In the genomic region with DNA sequence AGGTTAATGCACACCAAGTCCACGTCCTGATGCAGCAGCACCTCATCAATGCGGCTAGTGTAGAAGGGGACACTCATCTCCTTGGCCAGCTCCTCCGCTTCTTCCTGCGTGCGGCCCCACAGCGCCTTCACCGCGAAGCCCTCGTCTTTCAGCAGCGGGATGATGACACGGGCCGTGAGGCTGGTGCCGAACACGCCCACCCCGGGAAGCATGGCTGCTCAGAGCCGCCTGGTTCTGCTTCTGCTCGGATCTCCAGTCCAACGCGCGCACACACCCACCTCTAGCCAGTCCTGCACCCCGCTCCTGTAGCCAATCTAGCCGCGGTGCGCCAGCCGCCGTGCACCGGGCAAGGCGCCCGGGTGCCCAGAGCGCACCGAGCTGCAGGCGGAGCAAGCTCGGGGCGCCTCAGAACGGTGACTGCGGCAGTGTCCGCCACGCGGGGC, we compare ENCODE assay signal across 8 cellular contexts. TPM values are rescaled to one million over a fixed set of nuclear protein-coding genes. Genes with fewer than 3 reads are reported as not detected.
A peak's percentile ranks its signal among the peaks of the same experiment; 100 is the strongest.
DNase-seq lines count a peak whose midpoint lies in the region; ATAC-seq, FAIRE-seq and TF ChIP-seq lines count a peak whose summit lies in the region.

No MANE protein-coding gene starts in this region.

- H3K27me3 Mint-ChIP-seq in activated naive CD8-positive, alpha-beta T cell treated with anti-CD3 and anti-CD28 coated beads, Interleukin-2, amount 50 U/mL, for 24 hours = peaks cover 8% of the 10 kb centered on the region

- no peak for FAIRE-seq in HTR-8/SVneo (lab: Jason Lieb, UNC)

- no peaks in the 10 kb centered on the region for H3K36me3 Mint-ChIP-seq in activated naive CD8-positive, alpha-beta T cell treated with anti-CD3 and anti-CD28 coated beads, Interleukin-2, amount 50 U/mL, for 24 hours (ENCODE audit: low read depth)

- TF ChIP-seq CTCF in left ventricle myocardium inferior (IDR thresholded peaks at IDR 0.05; ENCODE audit: borderline replicate concordance) = no peak
- TF ChIP-seq CTCF in psoas muscle (IDR thresholded peaks at IDR 0.05) = no peak

- H3K4me3 ChIP-seq in left ventricle myocardium inferior = peak overlapping the region; percentile 93
- H3K4me3 ChIP-seq in psoas muscle = peak overlapping the region; percentile 89

- 0 to 1% (median 0%) methylated on average over 25 to 39 of the region's 39 CpGs for WGBS in psoas muscle, 3 donors

- peak overlapping the region; percentile 84 for H3K27ac Mint-ChIP-seq in activated naive CD8-positive, alpha-beta T cell treated with anti-CD3 and anti-CD28 coated beads, Interleukin-2, amount 50 U/mL, for 24 hours

- intact Hi-C loops in left ventricle myocardium inferior (cut with micrococcal nuclease) = loop anchor here (5.0 to 10.0 kb wide), 2 partner anchors 51 to 62 kb away; no protein-coding TSS in a partner anchor
- intact Hi-C loops in psoas muscle (cut with DNase I) = loop anchor here (2.0 to 5.0 kb wide), 5 partner anchors 36 to 149 kb away; a partner anchor contains a TSS

- peak overlapping the region; percentile 88 for H3K4me3 Mint-ChIP-seq in activated naive CD8-positive, alpha-beta T cell treated with anti-CD3 and anti-CD28 coated beads, Interleukin-2, amount 50 U/mL, for 24 hours

- no peaks in the 10 kb centered on the region for H3K36me3 ChIP-seq in left ventricle myocardium inferior
- H3K36me3 ChIP-seq in psoas muscle (ENCODE audit: insufficient read depth in 1 of 2, low read depth in 1 of 2) = no peaks in the 10 kb centered on the region

- H3K4me1 Mint-ChIP-seq in activated naive CD8-positive, alpha-beta T cell treated with anti-CD3 and anti-CD28 coated beads, Interleukin-2, amount 50 U/mL, for 24 hours = peaks cover 35% of the 10 kb centered on the region

- H3K27me3 ChIP-seq in left ventricle myocardium inferior (ENCODE audit: low read depth) (no peaks in the 10 kb centered on the region), psoas muscle (ENCODE audit: insufficient read depth in 3 of 3, low read length in 2 of 3) (no peaks in the 10 kb centered on the region)

- ATAC-seq in GM21447 (IDR thresholded peaks at IDR 0.05; ENCODE audit: unreplicated experiment) (peak; percentile 25), SK-N-SH treated with all-trans-retinoic acid at 6 μM for 48 hours (peak; percentile 51), psoas muscle (peak; percentile 37 to 65 (median 54))
- ATAC-seq in activated naive CD8-positive, alpha-beta T cell treated with anti-CD3 and anti-CD28 coated beads, Interleukin-2, amount 50 U/mL, for 24 hours = peak; percentile 31

- no peaks in the 10 kb centered on the region for H3K9me3 ChIP-seq in left ventricle myocardium inferior (replicated peaks)
- no peaks in the 10 kb centered on the region for H3K9me3 ChIP-seq in psoas muscle

- H3K4me1 ChIP-seq in left ventricle myocardium inferior (peaks cover 66% of the 10 kb centered on the region), psoas muscle (peaks cover 39% of the 10 kb centered on the region)

- no peaks in the 10 kb centered on the region for H3K9me3 Mint-ChIP-seq in activated naive CD8-positive, alpha-beta T cell treated with anti-CD3 and anti-CD28 coated beads, Interleukin-2, amount 50 U/mL, for 24 hours

- peak overlapping the region; percentile 98 for H3K27ac ChIP-seq in left ventricle myocardium inferior (replicated peaks)
- peak overlapping the region; percentile 97 for H3K27ac ChIP-seq in psoas muscle

- peak; percentile 34 for DNase-seq in DMS53 treated with DMSO at 0.1 percent for 48 hours (lab: John Stamatoyannopoulos, UW; ENCODE audit: unreplicated experiment)
- peak; percentile 61 for DNase-seq in HTR-8/SVneo (ENCODE audit: insufficient read length, low spot score)
- DNase-seq in activated naive CD8-positive, alpha-beta T cell treated with anti-CD3 and anti-CD28 coated beads, Interleukin-2, amount 50 U/mL, for 24 hours = peak; percentile 72
- peak; percentile 62 for DNase-seq in left ventricle myocardium inferior
- peak; percentile 73 to 84 for DNase-seq in psoas muscle
- DNase-seq in middle frontal gyrus (ENCODE audit: extremely low spot score, low spot score) = no peak

TF ChIP-seq in SK-N-SH treated with all-trans-retinoic acid at 6 μM for 48 hours, 23 proteins besides CTCF, POLR2A, EP300 and RAD21 (continues in another document):
- no peak for TF ChIP-seq BACH2 (CRISPR knock-in tag; IDR thresholded peaks at IDR 0.05; ENCODE audit: borderline replicate concordance)
- no peak for TF ChIP-seq OSR1 (CRISPR knock-in tag; IDR thresholded peaks at IDR 0.05)
- TF ChIP-seq ZNF70 (CRISPR knock-in tag; IDR thresholded peaks at IDR 0.05) = no peak
- TF ChIP-seq ZC3H10 (CRISPR knock-in tag; IDR thresholded peaks at IDR 0.05) = no peak
- no peak for TF ChIP-seq ZFP3 (CRISPR knock-in tag; IDR thresholded peaks at IDR 0.05)
- TF ChIP-seq, protein P1, sequence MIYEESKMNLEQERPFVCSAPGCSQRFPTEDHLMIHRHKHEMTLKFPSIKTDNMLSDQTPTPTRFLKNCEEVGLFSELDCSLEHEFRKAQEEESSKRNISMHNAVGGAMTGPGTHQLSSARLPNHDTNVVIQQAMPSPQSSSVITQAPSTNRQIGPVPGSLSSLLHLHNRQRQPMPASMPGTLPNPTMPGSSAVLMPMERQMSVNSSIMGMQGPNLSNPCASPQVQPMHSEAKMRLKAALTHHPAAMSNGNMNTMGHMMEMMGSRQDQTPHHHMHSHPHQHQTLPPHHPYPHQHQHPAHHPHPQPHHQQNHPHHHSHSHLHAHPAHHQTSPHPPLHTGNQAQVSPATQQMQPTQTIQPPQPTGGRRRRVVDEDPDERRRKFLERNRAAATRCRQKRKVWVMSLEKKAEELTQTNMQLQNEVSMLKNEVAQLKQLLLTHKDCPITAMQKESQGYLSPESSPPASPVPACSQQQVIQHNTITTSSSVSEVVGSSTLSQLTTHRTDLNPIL (CRISPR knock-in tag; IDR thresholded peaks at IDR 0.05; ENCODE audit: low read depth) = no peak
- TF ChIP-seq RARB (CRISPR knock-in tag; IDR thresholded peaks at IDR 0.05) = no peak
- TF ChIP-seq, protein P2, sequence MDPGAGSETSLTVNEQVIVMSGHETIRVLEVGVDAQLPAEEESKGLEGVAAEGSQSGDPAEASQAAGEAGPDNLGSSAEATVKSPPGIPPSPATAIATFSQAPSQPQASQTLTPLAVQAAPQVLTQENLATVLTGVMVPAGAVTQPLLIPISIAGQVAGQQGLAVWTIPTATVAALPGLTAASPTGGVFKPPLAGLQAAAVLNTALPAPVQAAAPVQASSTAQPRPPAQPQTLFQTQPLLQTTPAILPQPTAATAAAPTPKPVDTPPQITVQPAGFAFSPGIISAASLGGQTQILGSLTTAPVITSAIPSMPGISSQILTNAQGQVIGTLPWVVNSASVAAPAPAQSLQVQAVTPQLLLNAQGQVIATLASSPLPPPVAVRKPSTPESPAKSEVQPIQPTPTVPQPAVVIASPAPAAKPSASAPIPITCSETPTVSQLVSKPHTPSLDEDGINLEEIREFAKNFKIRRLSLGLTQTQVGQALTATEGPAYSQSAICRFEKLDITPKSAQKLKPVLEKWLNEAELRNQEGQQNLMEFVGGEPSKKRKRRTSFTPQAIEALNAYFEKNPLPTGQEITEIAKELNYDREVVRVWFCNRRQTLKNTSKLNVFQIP (CRISPR knock-in tag; IDR thresholded peaks at IDR 0.05; ENCODE audit: borderline replicate concordance, low read depth) = no peak
- no peak for TF ChIP-seq ESRRG (CRISPR knock-in tag; IDR thresholded peaks at IDR 0.05)
- TF ChIP-seq SNAI2 (CRISPR knock-in tag; IDR thresholded peaks at IDR 0.05) = no peak
- TF ChIP-seq ISL1 (CRISPR knock-in tag; IDR thresholded peaks at IDR 0.05) = no peak
- TF ChIP-seq ZFP30 (CRISPR knock-in tag; IDR thresholded peaks at IDR 0.05) = no peak
- TF ChIP-seq, protein P3, sequence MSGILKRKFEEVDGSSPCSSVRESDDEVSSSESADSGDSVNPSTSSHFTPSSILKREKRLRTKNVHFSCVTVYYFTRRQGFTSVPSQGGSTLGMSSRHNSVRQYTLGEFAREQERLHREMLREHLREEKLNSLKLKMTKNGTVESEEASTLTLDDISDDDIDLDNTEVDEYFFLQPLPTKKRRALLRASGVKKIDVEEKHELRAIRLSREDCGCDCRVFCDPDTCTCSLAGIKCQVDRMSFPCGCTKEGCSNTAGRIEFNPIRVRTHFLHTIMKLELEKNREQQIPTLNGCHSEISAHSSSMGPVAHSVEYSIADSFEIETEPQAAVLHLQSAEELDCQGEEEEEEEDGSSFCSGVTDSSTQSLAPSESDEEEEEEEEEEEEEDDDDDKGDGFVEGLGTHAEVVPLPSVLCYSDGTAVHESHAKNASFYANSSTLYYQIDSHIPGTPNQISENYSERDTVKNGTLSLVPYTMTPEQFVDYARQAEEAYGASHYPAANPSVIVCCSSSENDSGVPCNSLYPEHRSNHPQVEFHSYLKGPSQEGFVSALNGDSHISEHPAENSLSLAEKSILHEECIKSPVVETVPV (CRISPR knock-in tag; IDR thresholded peaks at IDR 0.05) = no peak
- TF ChIP-seq, protein P4, sequence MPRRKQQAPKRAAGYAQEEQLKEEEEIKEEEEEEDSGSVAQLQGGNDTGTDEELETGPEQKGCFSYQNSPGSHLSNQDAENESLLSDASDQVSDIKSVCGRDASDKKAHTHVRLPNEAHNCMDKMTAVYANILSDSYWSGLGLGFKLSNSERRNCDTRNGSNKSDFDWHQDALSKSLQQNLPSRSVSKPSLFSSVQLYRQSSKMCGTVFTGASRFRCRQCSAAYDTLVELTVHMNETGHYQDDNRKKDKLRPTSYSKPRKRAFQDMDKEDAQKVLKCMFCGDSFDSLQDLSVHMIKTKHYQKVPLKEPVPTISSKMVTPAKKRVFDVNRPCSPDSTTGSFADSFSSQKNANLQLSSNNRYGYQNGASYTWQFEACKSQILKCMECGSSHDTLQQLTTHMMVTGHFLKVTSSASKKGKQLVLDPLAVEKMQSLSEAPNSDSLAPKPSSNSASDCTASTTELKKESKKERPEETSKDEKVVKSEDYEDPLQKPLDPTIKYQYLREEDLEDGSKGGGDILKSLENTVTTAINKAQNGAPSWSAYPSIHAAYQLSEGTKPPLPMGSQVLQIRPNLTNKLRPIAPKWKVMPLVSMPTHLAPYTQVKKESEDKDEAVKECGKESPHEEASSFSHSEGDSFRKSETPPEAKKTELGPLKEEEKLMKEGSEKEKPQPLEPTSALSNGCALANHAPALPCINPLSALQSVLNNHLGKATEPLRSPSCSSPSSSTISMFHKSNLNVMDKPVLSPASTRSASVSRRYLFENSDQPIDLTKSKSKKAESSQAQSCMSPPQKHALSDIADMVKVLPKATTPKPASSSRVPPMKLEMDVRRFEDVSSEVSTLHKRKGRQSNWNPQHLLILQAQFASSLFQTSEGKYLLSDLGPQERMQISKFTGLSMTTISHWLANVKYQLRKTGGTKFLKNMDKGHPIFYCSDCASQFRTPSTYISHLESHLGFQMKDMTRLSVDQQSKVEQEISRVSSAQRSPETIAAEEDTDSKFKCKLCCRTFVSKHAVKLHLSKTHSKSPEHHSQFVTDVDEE (CRISPR knock-in tag; IDR thresholded peaks at IDR 0.05) = no peak
- TF ChIP-seq ZNF565 (CRISPR knock-in tag; conservative IDR thresholded peaks at IDR 0.05; ENCODE audit: low read depth) = no peak
- TF ChIP-seq ARNTL (CRISPR knock-in tag; IDR thresholded peaks at IDR 0.05; ENCODE audit: borderline replicate concordance, low read depth) = no peak
- TF ChIP-seq TOX (CRISPR knock-in tag; IDR thresholded peaks at IDR 0.05; ENCODE audit: borderline replicate concordance) = no peak

RNA-seq across cellular contexts. Expression of a gene that starts 0.7 kb away (rescaled TPM):
- total RNA-seq in left ventricle myocardium inferior = 51.6 TPM
- total RNA-seq in psoas muscle = 10 to 100 TPM; 16.7 to 34.2 (median 23.9) TPM
- polyA plus RNA-seq in psoas muscle = 10 to 100 TPM in 1 of 3 donors, 1 to 10 TPM in 2; 5.9 to 12.0 (median 8.3) TPM
